In the genomic region with DNA sequence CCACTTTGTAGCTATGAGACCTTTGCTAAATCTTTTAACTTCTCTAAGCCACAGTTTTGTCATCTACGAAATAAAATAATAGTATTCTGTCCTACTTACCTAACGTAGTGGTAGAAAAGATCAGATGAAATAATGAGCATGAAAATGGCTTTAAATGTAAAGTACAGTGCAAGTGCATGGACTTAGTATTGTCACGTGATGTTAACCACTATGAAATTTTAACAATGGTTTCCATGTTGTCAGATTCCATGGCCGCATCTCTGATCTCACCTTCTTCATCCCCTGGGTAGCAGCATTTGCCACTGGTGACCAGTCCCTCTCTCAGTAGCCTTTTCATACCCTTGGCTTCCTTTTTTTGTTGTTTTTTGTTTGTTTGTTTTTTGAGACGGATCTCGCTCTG, we compare ENCODE assay signal across 1 cellular context.
TF ChIP-seq lines count a peak whose summit lies in the region.

No MANE protein-coding gene starts in this region.

TF ChIP-seq in HepG2, 621 proteins besides CTCF, POLR2A, EP300 and RAD21 (continued from another document):
- TF ChIP-seq, protein P1, sequence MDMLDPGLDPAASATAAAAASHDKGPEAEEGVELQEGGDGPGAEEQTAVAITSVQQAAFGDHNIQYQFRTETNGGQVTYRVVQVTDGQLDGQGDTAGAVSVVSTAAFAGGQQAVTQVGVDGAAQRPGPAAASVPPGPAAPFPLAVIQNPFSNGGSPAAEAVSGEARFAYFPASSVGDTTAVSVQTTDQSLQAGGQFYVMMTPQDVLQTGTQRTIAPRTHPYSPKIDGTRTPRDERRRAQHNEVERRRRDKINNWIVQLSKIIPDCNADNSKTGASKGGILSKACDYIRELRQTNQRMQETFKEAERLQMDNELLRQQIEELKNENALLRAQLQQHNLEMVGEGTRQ (IDR thresholded peaks at IDR 0.05; ENCODE audit: low read depth, low read length): peak; percentile 26; the same call in 1 of the 2 replicates
- TF ChIP-seq, protein P1 (CRISPR knock-in tag; IDR thresholded peaks at IDR 0.05; ENCODE audit: borderline replicate concordance): no peak
TF ChIP-seq in HepG2: peak in this region for 2.
